Comparison of ENCODE assay signal across 8 cellular contexts in the genomic region with DNA sequence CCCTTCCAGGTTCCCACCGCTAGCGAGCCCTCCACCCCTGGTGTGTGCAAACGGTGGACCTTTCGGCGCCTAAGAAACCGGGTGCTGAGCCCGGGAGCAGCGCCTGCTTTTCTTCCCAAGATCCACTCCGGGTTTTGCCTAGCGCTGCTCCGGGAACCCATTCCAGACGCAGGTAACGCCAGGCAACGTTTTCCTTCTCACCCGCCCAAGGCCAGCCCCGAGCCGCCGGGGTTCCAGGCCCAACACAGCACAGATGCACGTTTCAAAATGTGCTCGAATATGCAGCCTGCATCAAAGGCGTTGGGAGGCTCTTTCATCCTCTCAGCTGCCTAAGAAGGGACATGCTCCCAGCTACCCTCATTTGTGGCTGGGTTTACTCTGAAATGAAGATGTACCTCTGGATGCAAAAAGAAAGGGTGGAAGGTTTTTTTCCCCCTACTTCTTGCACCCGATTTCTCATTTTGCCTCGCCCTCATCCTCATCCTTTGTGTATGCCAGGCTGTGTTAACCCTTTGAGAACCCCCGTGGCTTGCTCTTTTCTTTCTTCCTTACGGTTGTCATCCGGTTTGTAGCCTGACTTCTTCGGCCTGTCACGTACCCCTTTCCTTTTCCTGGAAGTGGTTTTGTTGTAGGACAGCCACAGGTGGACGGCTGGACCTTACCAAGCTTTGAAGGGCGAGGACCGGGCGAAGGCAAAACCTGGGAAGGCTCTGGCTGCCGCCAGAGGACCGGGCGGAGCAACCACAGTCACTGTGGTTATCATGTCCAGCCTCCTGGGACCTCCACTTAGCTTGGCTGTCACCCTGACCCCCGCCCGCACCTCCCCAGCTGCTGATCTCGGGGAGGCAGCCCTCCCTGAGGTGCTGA.
DNase-seq lines count a peak whose midpoint lies in the region; ATAC-seq and TF ChIP-seq lines count a peak whose summit lies in the region.

No MANE protein-coding gene starts in this region.

- TF ChIP-seq CTCF in IMR-90 (conservative IDR thresholded peaks at IDR 0.05; ENCODE audit: low read depth, low read length) (no peak), PC-3 (conservative IDR thresholded peaks at IDR 0.05; ENCODE audit: low read depth, low read length) (no peak), fibroblast of villous mesenchyme (IDR thresholded peaks at IDR 0.05; ENCODE audit: insufficient read depth, low read depth, low read length) (no peak), nephron (IDR thresholded peaks at IDR 0.05; ENCODE audit: unreplicated experiment in 3 of 3) (no peak)

- H3K27me3 ChIP-seq in IMR-90 (ENCODE audit: control insufficient read depth, insufficient read depth, low read length), result peaks cover 3% of the 10 kb centered on the region
- H3K27me3 ChIP-seq in PC-3 (ENCODE audit: low read length), result no peaks in the 10 kb centered on the region
- no peaks in the 10 kb centered on the region for H3K27me3 ChIP-seq in subcutaneous abdominal adipose tissue (ENCODE audit: control insufficient read depth in 5 of 5, insufficient read depth in 4 of 5, low read length in 5 of 5)

- H2BK20ac ChIP-seq in IMR-90 (ENCODE audit: low read depth, low read length), result no peak overlapping the region; the same call in 1 of the 2 replicates

- H2AK9ac ChIP-seq in IMR-90 (replicated peaks; ENCODE audit: low read depth, low read length, poor library complexity), result peak overlapping the region; percentile 31

- DNase-seq in DMS153 (lab: John Stamatoyannopoulos, UW) (peak; percentile 83), IMR-90 (peak; percentile 88), PC-3 (peak; percentile 71), fibroblast of villous mesenchyme (ENCODE audit: low read depth) (peak; percentile 95)

- POLR2A ChIA-PET in IMR-90 (lab: Charles Lee; ENCODE audit: unreplicated experiment), result no interaction called here
- POLR2A ChIA-PET in PC-3 (lab: Charles Lee; ENCODE audit: unreplicated experiment), result no interaction called here

- WGBS in IMR-90 (ENCODE audit: extremely low coverage in 2 of 2, insufficient read length in 1 of 2), 2 experiments, result 0% methylated on average over 6 of the region's 38 CpGs; no CpG with 5 or more reads in 1 of the 2 experiments

- H2AFZ ChIP-seq in IMR-90 (replicated peaks; ENCODE audit: low read length, poor library complexity) (peak overlapping the region; percentile 92), PC-3 (ENCODE audit: low read length) (peak overlapping the region; percentile 98)

- H3K36me3 ChIP-seq in IMR-90 (ENCODE audit: control insufficient read depth, insufficient read depth, low read length), result no peaks in the 10 kb centered on the region
- no peaks in the 10 kb centered on the region for H3K36me3 ChIP-seq in PC-3 (ENCODE audit: low read depth, low read length)
- no peaks in the 10 kb centered on the region for H3K36me3 ChIP-seq in subcutaneous abdominal adipose tissue (ENCODE audit: control insufficient read depth in 5 of 5, insufficient read depth in 5 of 5, low read length in 5 of 5)

- peaks cover 12% of the 10 kb centered on the region for H3K4me1 Mint-ChIP-seq in activated T-helper 17 cell treated with anti-CD3 and anti-CD28 coated beads, Interleukin-2, amount 50 U/mL, for 72 hours
- peaks cover 44% of the 10 kb centered on the region for H3K4me1 Mint-ChIP-seq in nephron

- peak overlapping the region; percentile 47; the same call in 1 of the 2 replicates for H3K4ac ChIP-seq in IMR-90 (ENCODE audit: low read depth, low read length)

- peak overlapping the region; percentile 44 for H3K4me3 ChIP-seq in IMR-90 (ENCODE audit: insufficient read depth, low read depth, low read length)
- H3K4me3 ChIP-seq in PC-3 (ENCODE audit: low read length), result peak overlapping the region; percentile 61
- H3K4me3 ChIP-seq in fibroblast of villous mesenchyme (ENCODE audit: low read depth, low read length), result peak overlapping the region; percentile 63
- H3K4me3 ChIP-seq in subcutaneous abdominal adipose tissue (ENCODE audit: low read depth in 1 of 5, low read length in 5 of 5), result peak overlapping the region; percentile 69 to 83 (median 77)

- H3K4me2 ChIP-seq in IMR-90 (ENCODE audit: low read depth, low read length) (peak overlapping the region; percentile 91), PC-3 (ENCODE audit: low read length) (peak overlapping the region; percentile 90)

- peak overlapping the region; percentile 26; the same call in 2 of the 3 replicates for H2BK15ac ChIP-seq in IMR-90 (ENCODE audit: low read depth, low read length)

- H2BK120ac ChIP-seq in IMR-90 (ENCODE audit: low read depth, low read length), result peak overlapping the region; percentile 45; the same call in 1 of the 2 replicates

- H3K9ac ChIP-seq in IMR-90 (ENCODE audit: low read depth, low read length) (peak overlapping the region; percentile 77), PC-3 (ENCODE audit: low read length) (peak overlapping the region; percentile 46; the same call in 1 of the 2 replicates), subcutaneous abdominal adipose tissue (ENCODE audit: low read length in 5 of 5) (peak overlapping the region; percentile 56 to 75 (median 66))

- dilution Hi-C loops in IMR-90 (cut with HindIII; ENCODE audit: low sequenced_read_pairs, unreplicated experiment), result no loop called here

- H3F3A ChIP-seq in PC-3 (ENCODE audit: low read length, unreplicated experiment), result no peaks in the 10 kb centered on the region

- H3K27me3 Mint-ChIP-seq in activated T-helper 17 cell treated with anti-CD3 and anti-CD28 coated beads, Interleukin-2, amount 50 U/mL, for 72 hours, result peaks cover 11% of the 10 kb centered on the region
- H3K27me3 Mint-ChIP-seq in nephron (ENCODE audit: low read depth), result no peaks in the 10 kb centered on the region

- H4K20me1 ChIP-seq in IMR-90 (ENCODE audit: insufficient read depth, low read length) (no peaks in the 10 kb centered on the region), PC-3 (ENCODE audit: low read length) (no peaks in the 10 kb centered on the region)

- no peaks in the 10 kb centered on the region for H3K36me3 Mint-ChIP-seq in activated T-helper 17 cell treated with anti-CD3 and anti-CD28 coated beads, Interleukin-2, amount 50 U/mL, for 72 hours (ENCODE audit: low read depth)
- peaks cover 3% of the 10 kb centered on the region for H3K36me3 Mint-ChIP-seq in nephron (ENCODE audit: low read depth)

- H3K56ac ChIP-seq in IMR-90 (ENCODE audit: extremely low read depth, insufficient read depth, low read length), result peak overlapping the region; percentile 89

- no peaks in the 10 kb centered on the region for H3K9me3 Mint-ChIP-seq in activated T-helper 17 cell treated with anti-CD3 and anti-CD28 coated beads, Interleukin-2, amount 50 U/mL, for 72 hours
- H3K9me3 Mint-ChIP-seq in nephron, result peaks cover 8% of the 10 kb centered on the region

- H3K27ac Mint-ChIP-seq in activated T-helper 17 cell treated with anti-CD3 and anti-CD28 coated beads, Interleukin-2, amount 50 U/mL, for 72 hours, result peak overlapping the region; percentile 78
- H3K27ac Mint-ChIP-seq in nephron, result peak overlapping the region; percentile 92 to 98 (median 96)

- H2AK5ac ChIP-seq in IMR-90 (ENCODE audit: low read depth, low read length), result 0 out of 2 replicates have a peak overlapping the region, but pooled peaks have one; percentile 4

- peak overlapping the region; percentile 41; the same call in 1 of the 2 replicates for H3K23ac ChIP-seq in IMR-90 (ENCODE audit: low read depth, low read length)

- peak overlapping the region; percentile 55; the same call in 1 of the 2 replicates for H3K27ac ChIP-seq in IMR-90 (ENCODE audit: insufficient read depth, low read length)
- no peak overlapping the region for H3K27ac ChIP-seq in PC-3 (ENCODE audit: low read length)
- no peak overlapping the region for H3K27ac ChIP-seq in subcutaneous abdominal adipose tissue (ENCODE audit: low read depth, low read length)

- H3K4me3 Mint-ChIP-seq in activated T-helper 17 cell treated with anti-CD3 and anti-CD28 coated beads, Interleukin-2, amount 50 U/mL, for 72 hours, result peak overlapping the region; percentile 80
- peak overlapping the region; percentile 83 to 88 (median 87) for H3K4me3 Mint-ChIP-seq in nephron

- H3K9me2 ChIP-seq in PC-3 (replicated peaks; ENCODE audit: low read length), result no peaks in the 10 kb centered on the region

- no peak for TF ChIP-seq POLR2A in IMR-90 (IDR thresholded peaks at IDR 0.05; ENCODE audit: low read depth, low read length)

- peak overlapping the region; percentile 56 for H3K14ac ChIP-seq in IMR-90 (replicated peaks; ENCODE audit: low read depth, low read length)

- H3K4me1 ChIP-seq in IMR-90 (ENCODE audit: control insufficient read depth, insufficient read depth, low read length) (peaks cover 5% of the 10 kb centered on the region; the same call in 1 of the 2 replicates), PC-3 (ENCODE audit: insufficient read depth, low read length) (peaks cover 7% of the 10 kb centered on the region; the same call in 1 of the 2 replicates), subcutaneous abdominal adipose tissue (ENCODE audit: control insufficient read depth in 5 of 5, insufficient read depth in 5 of 5, low read length in 5 of 5) (peaks cover 0 to 20% (median 20%) of the 10 kb centered on the region in 5 donors)

- H3K79me1 ChIP-seq in IMR-90 (ENCODE audit: low read depth in 1 of 2, low read length in 2 of 2), result no peaks in the 10 kb centered on the region

- peak overlapping the region; percentile 60 to 84 for H4K8ac ChIP-seq in IMR-90 (ENCODE audit: low read depth in 2 of 2, low read length in 2 of 2)

- peak overlapping the region; percentile 60 for H4K91ac ChIP-seq in IMR-90 (ENCODE audit: insufficient read depth, low read depth, low read length)

- TF ChIP-seq RAD21 in IMR-90 (IDR thresholded peaks at IDR 0.05; ENCODE audit: low read length), result 0 out of 2 replicates have a peak, but pooled peaks have one; percentile 11

- H3K18ac ChIP-seq in IMR-90 (ENCODE audit: low read depth, low read length), result peak overlapping the region; percentile 43; the same call in 1 of the 2 replicates

- in situ Hi-C loops in IMR-90 (cut with MboI; ENCODE audit: low sequenced_read_pairs), result loop anchor here (10.0 kb wide), 1 partner anchor 603 kb away; the partner anchor contains the start of gene PUM3

- no peak overlapping the region for H2BK5ac ChIP-seq in IMR-90 (ENCODE audit: low read depth, low read length, poor library complexity, severe bottlenecking)

- BruUV-seq in IMR-90 (replicated peaks; lab: Mats Ljungman, UMichigan), result no TSS peak
- BruUV-seq in PC-3 (replicated peaks; lab: Mats Ljungman, UMichigan), result no TSS peak

- H4K5ac ChIP-seq in IMR-90 (ENCODE audit: low read depth, low read length), result peak overlapping the region; percentile 36

- H3K9me1 ChIP-seq in IMR-90 (ENCODE audit: insufficient read depth, low read length), result no peaks in the 10 kb centered on the region

- intact Hi-C loops in IMR-90 (cut with micrococcal nuclease), result loop anchor here (1.0 to 10.0 kb wide), 4 partner anchors 10 to 595 kb away; partner anchors contain the start of gene SMARCA2
- intact Hi-C loops in PC-3 (cut with micrococcal nuclease), result loop anchor here (5.0 kb wide), 1 partner anchor 85 kb away; no protein-coding TSS in a partner anchor

- H3K79me2 ChIP-seq in PC-3 (ENCODE audit: low read length), result no peaks in the 10 kb centered on the region

- ATAC-seq in GM21619 (IDR thresholded peaks at IDR 0.05; ENCODE audit: unreplicated experiment) (peak; percentile 86), IMR-90 (ENCODE audit: low read depth) (peak; percentile 99), PC-3 (peak; percentile 94)
- ATAC-seq in activated T-helper 17 cell treated with anti-CD3 and anti-CD28 coated beads, Interleukin-2, amount 50 U/mL, for 72 hours (replicated peaks), result peak; percentile 78

- CTCF ChIA-PET in IMR-90 (lab: Yijun Ruan, JAX), result interaction anchor here (0.6 to 1.3 kb wide), 3 partner anchors 37 to 144 kb away, joined by 3 to 9 read pairs (median 3); no protein-coding TSS in a partner anchor
- CTCF ChIA-PET in PC-3 (lab: Charles Lee), result no interaction called here

- peaks cover 3% of the 10 kb centered on the region; the same call in 1 of the 2 replicates for H3K9me3 ChIP-seq in IMR-90 (ENCODE audit: control insufficient read depth, insufficient read depth, low read length)
- no peaks in the 10 kb centered on the region for H3K9me3 ChIP-seq in PC-3 (ENCODE audit: low read length)
- H3K9me3 ChIP-seq in subcutaneous abdominal adipose tissue (ENCODE audit: control insufficient read depth in 5 of 5, low read length in 5 of 5), result peaks cover 3 to 6% (median 5%) of the 10 kb centered on the region in 5 donors
